Comparison of ENCODE assay signal across 22 cellular contexts in the genomic region with DNA sequence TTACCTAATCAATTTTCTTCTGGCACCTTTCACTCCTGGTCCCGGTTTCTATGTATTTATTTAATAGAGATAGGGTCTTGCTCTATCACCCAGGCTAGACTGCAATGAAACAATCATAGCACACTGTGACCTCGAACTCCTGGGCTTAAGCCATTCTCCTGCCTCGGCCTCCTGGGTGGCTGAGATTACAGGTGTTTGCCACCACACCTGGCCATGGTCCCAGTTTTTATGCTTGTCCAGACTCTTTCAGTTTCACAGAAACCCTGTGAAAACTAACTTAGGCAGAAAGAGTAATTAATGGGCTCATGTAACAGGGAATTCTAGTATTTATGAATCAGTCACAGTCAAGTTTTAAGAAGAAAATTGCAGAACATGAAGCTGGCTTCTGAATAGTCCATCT. TPM values are rescaled to one million over a fixed set of nuclear protein-coding genes. Genes with fewer than 3 reads are reported as not detected.
DNase-seq lines count a peak whose midpoint lies in the region; ATAC-seq and TF ChIP-seq lines count a peak whose summit lies in the region.
"Had no signal": no experiment of that assay in that cellular context is flagged by ENCODE, and none has a peak within 500 bp of the region (broad histone marks: within the 10 kb centered on the region; RNA-seq: fewer than 3 reads in every experiment).

No MANE protein-coding gene starts in this region.

- H3K27ac ChIP-seq in KMS-11, result peak overlapping the region; percentile 47; the same call in 1 of the 2 replicates
- H3K27ac ChIP-seq in Peyer's patch, result peak overlapping the region in 3 of 4 donors; percentile 6 to 84 (median 72)
- H3K27ac ChIP-seq in hepatocyte, result peak overlapping the region; percentile 13
- no peak overlapping the region for H3K27ac ChIP-seq in osteoblast (ENCODE audit: low read depth, low read length)
- H3K27ac ChIP-seq: BLaER1, SJCRH30 had no signal

- H3K4me1 ChIP-seq in KMS-11 (ENCODE audit: low read depth, poor library complexity, severe bottlenecking) (peaks cover 23% of the 10 kb centered on the region), Peyer's patch (peaks cover 0 to 18% (median 6%) of the 10 kb centered on the region in 4 donors), hepatocyte (ENCODE audit: insufficient read depth) (peaks cover 7% of the 10 kb centered on the region), osteoblast (ENCODE audit: insufficient read depth, low read length) (peaks cover 30% of the 10 kb centered on the region)
- H3K4me1 ChIP-seq: BLaER1 had no signal

- peaks cover 3% of the 10 kb centered on the region for H3K36me3 Mint-ChIP-seq in progenitor cell of endocrine pancreas (ENCODE audit: insufficient read depth)
- H3K36me3 Mint-ChIP-seq: CD4-positive, alpha-beta memory T cell had no signal

- H3K79me2 ChIP-seq in KMS-11 (ENCODE audit: insufficient read depth, low read depth), result no peaks in the 10 kb centered on the region
- H3K79me2 ChIP-seq in hepatocyte, result no peaks in the 10 kb centered on the region
- no peaks in the 10 kb centered on the region for H3K79me2 ChIP-seq in osteoblast (ENCODE audit: insufficient read depth, low read length)

- H2AFZ ChIP-seq in KMS-11 (ENCODE audit: low read depth) (no peak overlapping the region), hepatocyte (no peak overlapping the region), osteoblast (ENCODE audit: low read length) (no peak overlapping the region)

- 79% methylated on average over 3 of the region's 3 CpGs for WGBS in hepatocyte (ENCODE audit: low lambda C conversion rate, missing lambda C conversion rate)

- H3K27me3 ChIP-seq in KMS-11 (ENCODE audit: insufficient read depth, low read depth), result no peaks in the 10 kb centered on the region
- no peaks in the 10 kb centered on the region for H3K27me3 ChIP-seq in Peyer's patch
- H3K27me3 ChIP-seq in hepatocyte, result no peaks in the 10 kb centered on the region
- no peaks in the 10 kb centered on the region for H3K27me3 ChIP-seq in osteoblast (ENCODE audit: insufficient read depth, low read length)
- H3K27me3 ChIP-seq: BLaER1, MG63, SJCRH30 had no signal

- ATAC-seq in GM21723 (IDR thresholded peaks at IDR 0.05; ENCODE audit: unreplicated experiment), result no peak
- ATAC-seq: HCT116, Panc1 had no signal

- H3K27me3 Mint-ChIP-seq in progenitor cell of endocrine pancreas, result no peaks in the 10 kb centered on the region
- H3K27me3 Mint-ChIP-seq: CD4-positive, alpha-beta memory T cell had no signal

- H3K4me3 ChIP-seq in KMS-11 (IDR thresholded peaks at IDR 0.05; ENCODE audit: insufficient read depth, low read depth, low read length) (no peak overlapping the region), Peyer's patch (no peak overlapping the region), hepatocyte (no peak overlapping the region), osteoblast (ENCODE audit: insufficient read depth, low read length) (no peak overlapping the region)
- H3K4me3 ChIP-seq: BLaER1, MG63, SJCRH30 had no signal

- TF ChIP-seq POLR2A in Peyer's patch (IDR thresholded peaks at IDR 0.05), result no peak

- H3K4me3 Mint-ChIP-seq in progenitor cell of endocrine pancreas (ENCODE audit: low read depth), result no peak overlapping the region
- H3K4me3 Mint-ChIP-seq: CD4-positive, alpha-beta memory T cell had no signal

- peak overlapping the region; percentile 16 for H3K27ac Mint-ChIP-seq in progenitor cell of endocrine pancreas

- H3K36me3 ChIP-seq in KMS-11 (ENCODE audit: insufficient read depth), result no peaks in the 10 kb centered on the region
- no peaks in the 10 kb centered on the region for H3K36me3 ChIP-seq in Peyer's patch
- H3K36me3 ChIP-seq in hepatocyte (replicated peaks; ENCODE audit: insufficient read depth, low read depth), result no peaks in the 10 kb centered on the region
- H3K36me3 ChIP-seq in osteoblast (ENCODE audit: insufficient read depth, low read length), result no peaks in the 10 kb centered on the region
- H3K36me3 ChIP-seq: BLaER1, MG63, SJCRH30 had no signal

- no peaks in the 10 kb centered on the region for H3K9me3 ChIP-seq in Peyer's patch
- H3K9me3 ChIP-seq in hepatocyte (ENCODE audit: low read depth), result no peaks in the 10 kb centered on the region
- H3K9me3 ChIP-seq in osteoblast (ENCODE audit: low read depth, low read length), result no peaks in the 10 kb centered on the region
- H3K9me3 ChIP-seq: MG63, SJCRH30 had no signal

- H3K9me2 ChIP-seq in hepatocyte (replicated peaks; ENCODE audit: insufficient read depth), result no peaks in the 10 kb centered on the region

- peaks cover 4% of the 10 kb centered on the region for H3K9me3 Mint-ChIP-seq in progenitor cell of endocrine pancreas (ENCODE audit: low read depth)

- H3K4me2 ChIP-seq in KMS-11, result peak overlapping the region; percentile 54; the same call in 1 of the 2 replicates
- no peak overlapping the region for H3K4me2 ChIP-seq in hepatocyte
- H3K4me2 ChIP-seq in osteoblast (ENCODE audit: insufficient read depth, low read length), result no peak overlapping the region
- H3K4me2 ChIP-seq: BLaER1 had no signal

- no peak for TF ChIP-seq CTCF in KMS-11 (conservative IDR thresholded peaks at IDR 0.05; ENCODE audit: low read depth, low read length)
- TF ChIP-seq CTCF in Peyer's patch (IDR thresholded peaks at IDR 0.05), result no peak
- no peak for TF ChIP-seq CTCF in hepatocyte (IDR thresholded peaks at IDR 0.05; ENCODE audit: poor library complexity)
- no peak for TF ChIP-seq CTCF in progenitor cell of endocrine pancreas (IDR thresholded peaks at IDR 0.05; ENCODE audit: unreplicated experiment)
- no peak for TF ChIP-seq CTCF in osteoblast (IDR thresholded peaks at IDR 0.05; ENCODE audit: extremely low read depth, low read depth, low read length)

- H3K9ac ChIP-seq in KMS-11, result no peak overlapping the region
- H3K9ac ChIP-seq: BLaER1 had no signal

- DNase-seq in Peyer's patch (no peak), hepatocyte (ENCODE audit: low spot score) (no peak), progenitor cell of endocrine pancreas (ENCODE audit: low spot score, unreplicated experiment) (no peak), osteoblast (ENCODE audit: insufficient read length, low spot score, missing footprints) (no peak), iPS-NIHi11 (ENCODE audit: low spot score) (no peak)
- DNase-seq: ACHN; CD4-positive, alpha-beta memory T cell; IMR-90; Kasumi-1; MG63; NCI-H1048; NCI-H1436; NCI-H187 treated with DMSO at 0.1 percent for 48 hours; NCI-H2107; NCI-H748 treated with DMSO at 0.1 percent for 48 hours; NK-92 treated with Interleukin-12 subunit alpha and Interleukin-12 subunit beta, amount 100 ng/mL, for 24 hours; SJCRH30 had no signal

- H4K20me1 ChIP-seq in KMS-11 (ENCODE audit: insufficient read depth) (no peaks in the 10 kb centered on the region), hepatocyte (ENCODE audit: insufficient read depth, poor library complexity, severe bottlenecking) (no peaks in the 10 kb centered on the region), osteoblast (ENCODE audit: insufficient read depth, low read length) (no peaks in the 10 kb centered on the region)
- H4K20me1 ChIP-seq: BLaER1 had no signal

- peaks cover 2% of the 10 kb centered on the region for H3K4me1 Mint-ChIP-seq in progenitor cell of endocrine pancreas (ENCODE audit: low read depth)
- H3K4me1 Mint-ChIP-seq: CD4-positive, alpha-beta memory T cell had no signal

RNA-seq across cellular contexts. Expression of a gene that starts 9.0 kb away (rescaled TPM):
- total RNA-seq in Peyer's patch (100 to 1,000 TPM in 3 of 4 donors, 10 to 100 TPM in 1; 84.2 to 137 (median 119) TPM), hepatocyte (68.9 and 74.4 TPM in 2 replicates), progenitor cell of endocrine pancreas (105 and 113 TPM in 2 replicates), osteoblast (82.2 and 83.4 TPM in 2 replicates)
- 62.5 and 71.2 TPM in 2 replicates for polyA plus RNA-seq in hepatocyte
